Comparison of ENCODE assay signal across 30 cellular contexts in the genomic region with DNA sequence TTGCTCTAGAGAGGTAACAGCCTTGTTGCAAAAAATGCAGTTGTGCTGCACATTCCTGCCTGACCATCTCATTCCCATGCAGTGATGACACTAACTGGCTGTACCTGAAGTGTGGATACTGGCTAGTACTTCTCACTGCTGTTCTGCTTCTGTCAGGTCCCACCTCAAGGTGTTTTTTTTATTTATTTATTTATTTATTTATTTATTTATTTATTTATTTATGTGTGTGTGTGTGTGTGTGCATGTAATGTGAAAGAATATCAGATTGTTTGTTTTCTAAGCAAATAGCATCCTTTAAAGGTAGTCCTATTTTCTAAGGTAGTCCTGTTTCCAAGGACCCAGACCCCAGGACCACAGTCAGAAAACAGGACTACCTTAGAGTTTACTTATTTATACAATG.
DNase-seq lines count a peak whose midpoint lies in the region; ATAC-seq, FAIRE-seq and TF ChIP-seq lines count a peak whose summit lies in the region.
"Had no signal": no experiment of that assay in that cellular context is flagged by ENCODE, and none has a peak within 500 bp of the region (broad histone marks: within the 10 kb centered on the region; RNA-seq: fewer than 3 reads in every experiment).

No MANE protein-coding gene starts in this region.

- no peaks in the 10 kb centered on the region for H3K27me3 ChIP-seq in mesendoderm (ENCODE audit: insufficient read depth, low read length, poor library complexity)
- H3K27me3 ChIP-seq: BE2C; BLaER1; BLaER1 treated with 17β-estradiol and CSF1 and Interleukin-3, amounts not matched to agents 10 nM and 100 nM had no signal

- H4K8ac ChIP-seq in mesendoderm (ENCODE audit: low read depth, low read length), result no peak overlapping the region

- no peak overlapping the region for H3K4ac ChIP-seq in mesendoderm (ENCODE audit: low read depth, low read length)

- no peaks in the 10 kb centered on the region for H3K79me2 ChIP-seq in mesendoderm (ENCODE audit: control insufficient read depth, insufficient read depth, low read length)

- TF ChIP-seq CTCF in A549 (IDR thresholded peaks at IDR 0.05) (no peak), HEK293 (tag by site-specific recombination; IDR thresholded peaks at IDR 0.05) (no peak)

- H3K9me3 ChIP-seq in A549, result no peaks in the 10 kb centered on the region
- H3K9me3 ChIP-seq in HEK293 (ENCODE audit: control insufficient read depth, insufficient read depth, low read depth, low read length), result no peaks in the 10 kb centered on the region
- H3K9me3 ChIP-seq: BE2C; BLaER1; BLaER1 treated with 17β-estradiol and CSF1 and Interleukin-3, amounts not matched to agents 10 nM and 100 nM; Caco-2 had no signal

- H3K79me1 ChIP-seq in mesendoderm (ENCODE audit: low read length), result no peaks in the 10 kb centered on the region

- no peak for DNase-seq in A549 (ENCODE audit: low read depth in 1 of 2, low spot score in 1 of 2)
- peak; percentile 12 for DNase-seq in mesendoderm
- no peak for DNase-seq in COLO829 (ENCODE audit: low spot score)
- DNase-seq in stimulated activated naive CD8-positive, alpha-beta T cell treated with anti-CD3 and anti-CD28 coated beads, Interleukin-15, Interleukin-2, amounts not matched to agents 100 U/mL and 50 U/mL, for 24 hours, result no peak
- DNase-seq in NCI-H2081 treated with DMSO at 0.1 percent for 48 hours (lab: John Stamatoyannopoulos, UW), result no peak
- DNase-seq: 8988T; ACHN; AML-193; BE2C; C1 segment of cervical spinal cord; Caco-2; Calu3; CD4-positive, alpha-beta memory T cell; CD4-positive, alpha-beta T cell; CD4-positive, CD25-positive, alpha-beta regulatory T cell; CD8-positive, alpha-beta memory T cell; CD8-positive, alpha-beta T cell; COR-L47; DMS 273 treated with DMSO at 0.1 percent for 48 hours; DMS153; DMS53; DMS79; DMS79 treated with DMSO at 0.1 percent for 48 hours; DND-41; EL had no signal

- no peak for TF ChIP-seq EP300 in A549 (IDR thresholded peaks at IDR 0.05)

- no peak overlapping the region for H3K23ac ChIP-seq in mesendoderm (ENCODE audit: low read length)

- H3K9ac ChIP-seq in mesendoderm (ENCODE audit: low read length), result no peak overlapping the region
- H3K9ac ChIP-seq: BLaER1; BLaER1 treated with 17β-estradiol and CSF1 and Interleukin-3, amounts not matched to agents 10 nM and 100 nM had no signal

- H4K5ac ChIP-seq in mesendoderm (ENCODE audit: low read length), result no peak overlapping the region

- H3K4me2 ChIP-seq in A549, result no peak overlapping the region
- H3K4me2 ChIP-seq in mesendoderm (ENCODE audit: low read length), result no peak overlapping the region
- H3K4me2 ChIP-seq: BLaER1; BLaER1 treated with 17β-estradiol and CSF1 and Interleukin-3, amounts not matched to agents 10 nM and 100 nM had no signal

- TF ChIP-seq RAD21 in A549 (conservative IDR thresholded peaks at IDR 0.05 in 1 of 2, IDR thresholded peaks at IDR 0.05 in 1 of 2), result no peak

- H2BK120ac ChIP-seq in mesendoderm (ENCODE audit: low read depth, low read length), result no peak overlapping the region

- no peak overlapping the region for H3K56ac ChIP-seq in mesendoderm (ENCODE audit: low read length)

- CTCF ChIA-PET in A549 (lab: Yijun Ruan, JAX) (no interaction called here), HEK293 (lab: Yijun Ruan, JAX) (no interaction called here)

- H3K18ac ChIP-seq in mesendoderm (ENCODE audit: low read length), result no peak overlapping the region

- H3K27ac ChIP-seq in A549 (no peak overlapping the region), HEK293 (ENCODE audit: extremely low read depth, low read depth, low read length) (no peak overlapping the region), mesendoderm (ENCODE audit: low read depth, low read length) (no peak overlapping the region)
- H3K27ac ChIP-seq: 22Rv1; BLaER1; BLaER1 treated with 17β-estradiol and CSF1 and Interleukin-3, amounts not matched to agents 10 nM and 100 nM; C4-2B had no signal

- H3K4me3 ChIP-seq in A549 (no peak overlapping the region), HEK293 (ENCODE audit: low read depth, low read length) (no peak overlapping the region), mesendoderm (ENCODE audit: low read length) (no peak overlapping the region)
- H3K4me3 ChIP-seq: BLaER1; BLaER1 treated with 17β-estradiol and CSF1 and Interleukin-3, amounts not matched to agents 10 nM and 100 nM had no signal

- FAIRE-seq in A549 (lab: Jason Lieb, UNC), result no peak

- H3K4me1 ChIP-seq in A549 (no peaks in the 10 kb centered on the region), HEK293 (ENCODE audit: control insufficient read depth, insufficient read depth, low read length) (no peaks in the 10 kb centered on the region), mesendoderm (ENCODE audit: control insufficient read depth, low read depth, low read length) (no peaks in the 10 kb centered on the region)
- H3K4me1 ChIP-seq: BE2C; BLaER1; BLaER1 treated with 17β-estradiol and CSF1 and Interleukin-3, amounts not matched to agents 10 nM and 100 nM; Caco-2 had no signal

- H2BK5ac ChIP-seq in mesendoderm (ENCODE audit: low read length), result no peak overlapping the region

- no peak overlapping the region for H2BK15ac ChIP-seq in mesendoderm (replicated peaks; ENCODE audit: low read depth)

- no peak overlapping the region for H2AK5ac ChIP-seq in mesendoderm (ENCODE audit: low read length)

- POLR2A ChIA-PET in A549 (lab: Yijun Ruan, JAX) (no interaction called here), HEK293 (lab: Yijun Ruan, JAX) (no interaction called here)

- TF ChIP-seq POLR2A in A549 (IDR thresholded peaks at IDR 0.05; ENCODE audit: low read length), result no peak

- ATAC-seq in A549, result no peak
- ATAC-seq in stimulated activated naive CD8-positive, alpha-beta T cell treated with anti-CD3 and anti-CD28 coated beads, Interleukin-15, Interleukin-2, amounts not matched to agents 100 U/mL and 50 U/mL, for 24 hours, result no peak
- ATAC-seq: CD8-positive, alpha-beta T cell had no signal

- H3K36me3 ChIP-seq in HEK293 (ENCODE audit: control insufficient read depth in 2 of 2, insufficient read depth in 1 of 2, low read length in 2 of 2) (no peaks in the 10 kb centered on the region), mesendoderm (ENCODE audit: control insufficient read depth, insufficient read depth, low read length) (no peaks in the 10 kb centered on the region)
- H3K36me3 ChIP-seq: BE2C; BLaER1; BLaER1 treated with 17β-estradiol and CSF1 and Interleukin-3, amounts not matched to agents 10 nM and 100 nM had no signal

TF ChIP-seq in A549, 52 proteins besides CTCF, POLR2A, EP300 and RAD21:
- TF ChIP-seq, protein P1, sequence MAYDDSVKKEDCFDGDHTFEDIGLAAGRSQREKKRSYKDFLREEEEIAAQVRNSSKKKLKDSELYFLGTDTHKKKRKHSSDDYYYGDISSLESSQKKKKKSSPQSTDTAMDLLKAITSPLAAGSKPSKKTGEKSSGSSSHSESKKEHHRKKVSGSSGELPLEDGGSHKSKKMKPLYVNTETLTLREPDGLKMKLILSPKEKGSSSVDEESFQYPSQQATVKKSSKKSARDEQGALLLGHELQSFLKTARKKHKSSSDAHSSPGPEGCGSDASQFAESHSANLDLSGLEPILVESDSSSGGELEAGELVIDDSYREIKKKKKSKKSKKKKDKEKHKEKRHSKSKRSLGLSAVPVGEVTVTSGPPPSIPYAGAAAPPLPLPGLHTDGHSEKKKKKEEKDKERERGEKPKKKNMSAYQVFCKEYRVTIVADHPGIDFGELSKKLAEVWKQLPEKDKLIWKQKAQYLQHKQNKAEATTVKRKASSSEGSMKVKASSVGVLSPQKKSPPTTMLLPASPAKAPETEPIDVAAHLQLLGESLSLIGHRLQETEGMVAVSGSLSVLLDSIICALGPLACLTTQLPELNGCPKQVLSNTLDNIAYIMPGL (CRISPR knock-in tag; IDR thresholded peaks at IDR 0.05; ENCODE audit: borderline replicate concordance), result no peak
- TF ChIP-seq KDM1A (IDR thresholded peaks at IDR 0.05; ENCODE audit: low read depth) (no peak), MYC (IDR thresholded peaks at IDR 0.05; ENCODE audit: borderline replicate concordance, low read length) (no peak), GATA3 (IDR thresholded peaks at IDR 0.05; ENCODE audit: borderline replicate concordance) (no peak), ZC3H11A (IDR thresholded peaks at IDR 0.05) (peak; percentile 57)

TF ChIP-seq in HEK293, 187 proteins besides CTCF, POLR2A, EP300 and RAD21 (continues in another document):
- TF ChIP-seq, protein P2, sequence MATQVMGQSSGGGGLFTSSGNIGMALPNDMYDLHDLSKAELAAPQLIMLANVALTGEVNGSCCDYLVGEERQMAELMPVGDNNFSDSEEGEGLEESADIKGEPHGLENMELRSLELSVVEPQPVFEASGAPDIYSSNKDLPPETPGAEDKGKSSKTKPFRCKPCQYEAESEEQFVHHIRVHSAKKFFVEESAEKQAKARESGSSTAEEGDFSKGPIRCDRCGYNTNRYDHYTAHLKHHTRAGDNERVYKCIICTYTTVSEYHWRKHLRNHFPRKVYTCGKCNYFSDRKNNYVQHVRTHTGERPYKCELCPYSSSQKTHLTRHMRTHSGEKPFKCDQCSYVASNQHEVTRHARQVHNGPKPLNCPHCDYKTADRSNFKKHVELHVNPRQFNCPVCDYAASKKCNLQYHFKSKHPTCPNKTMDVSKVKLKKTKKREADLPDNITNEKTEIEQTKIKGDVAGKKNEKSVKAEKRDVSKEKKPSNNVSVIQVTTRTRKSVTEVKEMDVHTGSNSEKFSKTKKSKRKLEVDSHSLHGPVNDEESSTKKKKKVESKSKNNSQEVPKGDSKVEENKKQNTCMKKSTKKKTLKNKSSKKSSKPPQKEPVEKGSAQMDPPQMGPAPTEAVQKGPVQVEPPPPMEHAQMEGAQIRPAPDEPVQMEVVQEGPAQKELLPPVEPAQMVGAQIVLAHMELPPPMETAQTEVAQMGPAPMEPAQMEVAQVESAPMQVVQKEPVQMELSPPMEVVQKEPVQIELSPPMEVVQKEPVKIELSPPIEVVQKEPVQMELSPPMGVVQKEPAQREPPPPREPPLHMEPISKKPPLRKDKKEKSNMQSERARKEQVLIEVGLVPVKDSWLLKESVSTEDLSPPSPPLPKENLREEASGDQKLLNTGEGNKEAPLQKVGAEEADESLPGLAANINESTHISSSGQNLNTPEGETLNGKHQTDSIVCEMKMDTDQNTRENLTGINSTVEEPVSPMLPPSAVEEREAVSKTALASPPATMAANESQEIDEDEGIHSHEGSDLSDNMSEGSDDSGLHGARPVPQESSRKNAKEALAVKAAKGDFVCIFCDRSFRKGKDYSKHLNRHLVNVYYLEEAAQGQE (tag by site-specific recombination; IDR thresholded peaks at IDR 0.05), result peak; percentile 51; the same call in 1 of the 2 replicates
